ENCODE assay signal across 30 cellular contexts in genomic region chr6:44658571-44658970, GRCh38.
"Had no signal": no experiment of that assay in that cellular context is flagged by ENCODE, and none has a peak within 500 bp of the region (broad histone marks: within the 10 kb centered on the region; RNA-seq: fewer than 3 reads in every experiment).

No MANE protein-coding gene starts in this region.

- H3K4me3 ChIP-seq: adrenal gland, body of pancreas, colonic mucosa, esophagus squamous epithelium, heart left ventricle had no signal

- FAIRE-seq: endometrium, endothelial cell of umbilical vein, frontal cortex had no signal

- ATAC-seq: activated CD4-positive, alpha-beta T cell treated with anti-CD3 and anti-CD28 coated beads for 36 hours; activated CD8-positive, alpha-beta memory T cell treated with anti-CD3 and anti-CD28 coated beads, Interleukin-2, amount 10 ng/mL, durations not matched to agents 7 days and 5 days; activated CD8-positive, alpha-beta T cell treated with anti-CD3 and anti-CD28 coated beads, Interleukin-2, amount 10 ng/mL, durations not matched to agents 7 days and 5 days; activated naive CD8-positive, alpha-beta T cell treated with anti-CD3 and anti-CD28 coated beads, Interleukin-2, amount 50 U/mL, for 24 hours; body of pancreas; heart left ventricle had no signal

- H3K4me1 ChIP-seq: colonic mucosa had no signal

- H3K27ac ChIP-seq: adrenal gland, body of pancreas, colonic mucosa, epithelial cell of prostate, esophagus squamous epithelium, heart left ventricle had no signal

- DNase-seq: activated CD4-positive, alpha-beta memory T cell treated with anti-CD3 and anti-CD28 coated beads for 36 hours; activated CD4-positive, alpha-beta T cell treated with anti-CD3 and anti-CD28 coated beads for 36 hours; activated CD4-positive, alpha-beta T cell treated with anti-CD3 and anti-CD28 coated beads, Interleukin-2, amount 10 ng/mL, durations not matched to agents 24 days and 14 days; activated CD4-positive, CD25-positive, alpha-beta regulatory T cell; activated CD4-positive, CD25-positive, alpha-beta regulatory T cell treated with anti-CD3 and anti-CD28 coated beads, Interleukin-2, amount 50 U/mL, for 72 hours; activated CD8-positive, alpha-beta memory T cell treated with anti-CD3 and anti-CD28 coated beads, Interleukin-2, amount 10 ng/mL, durations not matched to agents 7 days and 5 days; activated CD8-positive, alpha-beta memory T cell treated with anti-CD3 and anti-CD28 coated beads, Interleukin-2, amount 50 U/mL, for 4 hours; activated CD8-positive, alpha-beta T cell treated with anti-CD3 and anti-CD28 coated beads, Interleukin-2, amount 10 ng/mL, durations not matched to agents 7 days and 5 days; activated gamma-delta T cell; activated naive CD4-positive, alpha-beta T cell; activated naive CD4-positive, alpha-beta T cell treated with anti-CD3 and anti-CD28 coated beads, Interleukin-2, amount 10 ng/mL, durations not matched to agents 7 days and 5 days; activated naive CD8-positive, alpha-beta T cell treated with anti-CD3 and anti-CD28 coated beads for 36 hours; activated naive CD8-positive, alpha-beta T cell treated with anti-CD3 and anti-CD28 coated beads, Interleukin-2, amount 50 U/mL, for 24 hours; activated T-cell treated with anti-CD3 and anti-CD28 coated beads, Interleukin-2, amount 50 U/mL, for 1 hour; activated T-cell treated with anti-CD3 and anti-CD28 coated beads, Interleukin-2, amount 50 U/mL, for 48 hours; adrenal gland; amygdala; aorta; body of pancreas; caudate nucleus; colonic mucosa; effector CD8-positive, alpha-beta T cell; esophagus squamous epithelium; glutamatergic neuron; heart left ventricle; T-helper 2 cell had no signal

- H3K36me3 ChIP-seq: adrenal gland, colonic mucosa, esophagus squamous epithelium, heart left ventricle had no signal

- H3K9me3 ChIP-seq: adrenal gland, body of pancreas, colonic mucosa had no signal

- H3K27me3 ChIP-seq: adrenal gland, body of pancreas, colonic mucosa, esophagus squamous epithelium had no signal
